8 cellular contexts compared by ENCODE assay signal in genomic region chr15:41969851-41970431, GRCh38. TPM values are rescaled to one million over a fixed set of nuclear protein-coding genes. Genes with fewer than 3 reads are reported as not detected.
A peak's percentile ranks its signal among the peaks of the same experiment; 100 is the strongest.
DNase-seq lines count a peak whose midpoint lies in the region; ATAC-seq, FAIRE-seq and TF ChIP-seq lines count a peak whose summit lies in the region.

No MANE protein-coding gene starts in this region.

- H3K9ac ChIP-seq in SU-DHL-6 (ENCODE audit: low read length), result no peak overlapping the region

- H3K4me3 ChIP-seq in SU-DHL-6 (ENCODE audit: insufficient read depth, low read length, poor library complexity, severe bottlenecking) (no peak overlapping the region), sigmoid colon (peak overlapping the region in 1 of 4 donors; percentile 91), foreskin fibroblast (ENCODE audit: low read depth in 1 of 2, low read length in 2 of 2) (peak overlapping the region in 1 of 2 donors; percentile 88)

- H3K4me1 Mint-ChIP-seq in effector memory CD8-positive, alpha-beta T cell (ENCODE audit: low read depth in 2 of 2), result peaks cover 40 to 45% of the 10 kb centered on the region in 2 donors

- H2AFZ ChIP-seq in SU-DHL-6 (ENCODE audit: low read depth, low read length, severe bottlenecking), result no peak overlapping the region

- peaks cover 13% of the 10 kb centered on the region in 2 donors for H3K27me3 Mint-ChIP-seq in effector memory CD8-positive, alpha-beta T cell

- peaks cover 8% of the 10 kb centered on the region; the same call in 1 of the 2 replicates for H3K79me2 ChIP-seq in SU-DHL-6 (ENCODE audit: insufficient read depth, low read length)

- H3K27ac ChIP-seq in SU-DHL-6 (ENCODE audit: low read depth, low read length) (no peak overlapping the region), sigmoid colon (peak overlapping the region in 3 of 4 donors; percentile 19 to 82 (median 55))

- DNase-seq in GM18507 (ENCODE audit: extremely low spot score, insufficient read length, low read depth), result peak; percentile 28
- peak; percentile 44 to 53 (median 51) for DNase-seq in effector memory CD8-positive, alpha-beta T cell
- no peak for DNase-seq in sigmoid colon
- no peak for DNase-seq in foreskin fibroblast
- DNase-seq in mucosa of gallbladder (ENCODE audit: low spot score), result no peak
- no peak for DNase-seq in KG1 (lab: John Stamatoyannopoulos, UW)

- H3K27me3 ChIP-seq in SU-DHL-6 (ENCODE audit: low read length) (no peaks in the 10 kb centered on the region), sigmoid colon (no peaks in the 10 kb centered on the region)

- FAIRE-seq in GM18507 (lab: Jason Lieb, UNC), result peak; percentile 94

- TF ChIP-seq EP300 in sigmoid colon (IDR thresholded peaks at IDR 0.05), result no peak

- ATAC-seq in effector memory CD8-positive, alpha-beta T cell (replicated peaks), result peak; percentile 45
- ATAC-seq in HG02678 (IDR thresholded peaks at IDR 0.05; ENCODE audit: unreplicated experiment), result no peak

- peaks cover 47% of the 10 kb centered on the region for H3K36me3 Mint-ChIP-seq in effector memory CD8-positive, alpha-beta T cell (ENCODE audit: insufficient read depth)

- peak overlapping the region; percentile 95 to 96 for H3K4me3 Mint-ChIP-seq in effector memory CD8-positive, alpha-beta T cell

- intact Hi-C loops in sigmoid colon (cut with DNase I), result no loop called here

- peak overlapping the region; percentile 95 to 98 for H3K27ac Mint-ChIP-seq in effector memory CD8-positive, alpha-beta T cell

- no peaks in the 10 kb centered on the region for H4K20me1 ChIP-seq in SU-DHL-6 (ENCODE audit: low read depth, low read length)

- peak overlapping the region; percentile 55 for H3K4me2 ChIP-seq in SU-DHL-6 (ENCODE audit: low read depth, low read length, poor library complexity, severe bottlenecking)

- H3K9me3 Mint-ChIP-seq in effector memory CD8-positive, alpha-beta T cell, result no peaks in the 10 kb centered on the region

- TF ChIP-seq CTCF in SU-DHL-6 (IDR thresholded peaks at IDR 0.05; ENCODE audit: insufficient read depth, low read length, poor library complexity, severe bottlenecking) (no peak), sigmoid colon (IDR thresholded peaks at IDR 0.05) (no peak), foreskin fibroblast (IDR thresholded peaks at IDR 0.05; ENCODE audit: low read depth, low read length) (no peak)

- 45 to 49% methylated on average over 3 of the region's 3 CpGs for WGBS in sigmoid colon, 2 donors

- H3K36me3 ChIP-seq in SU-DHL-6 (ENCODE audit: low read length) (no peaks in the 10 kb centered on the region), sigmoid colon (no peaks in the 10 kb centered on the region)

- H3K9me3 ChIP-seq in SU-DHL-6 (ENCODE audit: insufficient read depth, low read length) (no peaks in the 10 kb centered on the region), sigmoid colon (no peaks in the 10 kb centered on the region)

- H3K4me1 ChIP-seq in sigmoid colon, result peaks cover 0 to 17% (median 6%) of the 10 kb centered on the region in 4 donors

- H3K9me2 ChIP-seq in SU-DHL-6 (replicated peaks; ENCODE audit: insufficient read depth, low read length), result no peaks in the 10 kb centered on the region

- peaks cover 21% of the 10 kb centered on the region for H3F3A ChIP-seq in SU-DHL-6 (ENCODE audit: insufficient read depth)

- TF ChIP-seq POLR2A in sigmoid colon (IDR thresholded peaks at IDR 0.05), result no peak

RNA-seq across cellular contexts. Expression of gene EHD4, which starts 2.4 kb away (rescaled TPM):
- total RNA-seq in sigmoid colon (10 to 100 TPM in 3 of 4 donors, 1 to 10 TPM in 1; 8.9 to 13.0 (median 11.3) TPM), mucosa of gallbladder (39.7 TPM)
- 10 to 100 TPM; 16.8 to 37.0 (median 30.5) TPM for polyA plus RNA-seq in sigmoid colon

RNA-seq across cellular contexts. Expression of gene PLA2G4E, which starts 50.9 kb away (rescaled TPM):
- not detected for total RNA-seq in sigmoid colon
- under 1 TPM in 1 of 3 donors, not detected in 2; 0.13 TPM for polyA plus RNA-seq in sigmoid colon
- 0.09 TPM for total RNA-seq in mucosa of gallbladder

Comparison
In these comparisons a context has a peak if more than half of its experiments do, and no peak if none do; other contexts are left out.
1. DNase-seq: peak in GM18507 (single experiment) and effector memory CD8-positive, alpha-beta T cell (3 of 3); none in sigmoid colon (single experiment), foreskin fibroblast (0 of 2), mucosa of gallbladder (single experiment) and KG1 (single experiment).